21 cellular contexts compared by ENCODE assay signal in genomic region chr11:66231561-66231960, GRCh38. TPM values are rescaled to one million over a fixed set of nuclear protein-coding genes. Genes with fewer than 3 reads are reported as not detected.
DNase-seq lines count a peak whose midpoint lies in the region; ATAC-seq and TF ChIP-seq lines count a peak whose summit lies in the region.
"Had no signal": no experiment of that assay in that cellular context is flagged by ENCODE, and none has a peak within 500 bp of the region (broad histone marks: within the 10 kb centered on the region; RNA-seq: fewer than 3 reads in every experiment).

No MANE protein-coding gene starts in this region.

- no peaks in the 10 kb centered on the region for H3K4me1 ChIP-seq in naive thymus-derived CD4-positive, alpha-beta T cell (ENCODE audit: control insufficient read depth in 2 of 2, insufficient read depth in 2 of 2, low read length in 2 of 2)
- H3K4me1 ChIP-seq: breast epithelium, pancreas, right lobe of liver had no signal

- in situ Hi-C loops in GM13977 (cut with MboI; ENCODE audit: low pct_unique_long_range_greater_than_20kb, low sequenced_read_pairs, unreplicated experiment), result no loop called here

- CTCF ChIA-PET in naive thymus-derived CD4-positive, alpha-beta T cell (lab: Charles Lee), result interaction anchor here (1.5 kb wide), 1 partner anchor 9 kb away, joined by 5 read pairs; no protein-coding TSS in a partner anchor

- no peak for DNase-seq in activated T-cell treated with anti-CD3 and anti-CD28 coated beads, Interleukin-2, amount 50 U/mL, for 24 hours
- DNase-seq in activated T-cell treated with anti-CD3 and anti-CD28 coated beads, Interleukin-2, amount 50 U/mL, for 72 hours, result no peak
- peak; percentile 20 for DNase-seq in NCI-H1092 (lab: John Stamatoyannopoulos, UW)
- peak; percentile 90 for DNase-seq in NCI-H69 (lab: John Stamatoyannopoulos, UW)
- DNase-seq in naive thymus-derived CD4-positive, alpha-beta T cell, result no peak
- no peak for DNase-seq in GM13977 (ENCODE audit: low spot score)
- DNase-seq: activated T-cell treated with anti-CD3 and anti-CD28 coated beads, Interleukin-2, amount 50 U/mL, for 48 hours; dermis blood vessel endothelial cell; DMS79 treated with DMSO at 0.1 percent for 48 hours; foreskin fibroblast; hypothalamus; NCI-H1436; NCI-H510A treated with DMSO at 0.1 percent for 48 hours; pancreas; right lobe of liver had no signal

- H3K27ac Mint-ChIP-seq in activated T-cell treated with anti-CD3 and anti-CD28 coated beads, Interleukin-2, amount 50 U/mL, for 24 hours, result peak overlapping the region; percentile 16
- no peak overlapping the region for H3K27ac Mint-ChIP-seq in activated T-cell treated with anti-CD3 and anti-CD28 coated beads, Interleukin-2, amount 50 U/mL, for 72 hours
- peak overlapping the region in 5 of 9 donors; percentile 16 to 80 (median 59) for H3K27ac Mint-ChIP-seq in naive thymus-derived CD4-positive, alpha-beta T cell
- H3K27ac Mint-ChIP-seq: memory B cell had no signal

- peaks cover 22 to 94% (median 58%) of the 10 kb centered on the region in 3 experiments for H3K36me3 ChIP-seq in naive thymus-derived CD4-positive, alpha-beta T cell (ENCODE audit: control insufficient read depth in 2 of 3, insufficient read depth in 3 of 3, low read length in 3 of 3)
- H3K36me3 ChIP-seq: breast epithelium had no signal

- H3K4me3 Mint-ChIP-seq in activated T-cell treated with anti-CD3 and anti-CD28 coated beads, Interleukin-2, amount 50 U/mL, for 24 hours, result no peak overlapping the region
- H3K4me3 Mint-ChIP-seq in activated T-cell treated with anti-CD3 and anti-CD28 coated beads, Interleukin-2, amount 50 U/mL, for 72 hours, result no peak overlapping the region
- H3K4me3 Mint-ChIP-seq in naive thymus-derived CD4-positive, alpha-beta T cell, result no peak overlapping the region
- H3K4me3 Mint-ChIP-seq: CD14-positive monocyte, memory B cell had no signal

- no peaks in the 10 kb centered on the region for H3K27me3 ChIP-seq in naive thymus-derived CD4-positive, alpha-beta T cell (ENCODE audit: control insufficient read depth in 2 of 2, insufficient read depth in 2 of 2, low read length in 2 of 2)
- H3K27me3 ChIP-seq: breast epithelium, pancreas, right lobe of liver had no signal

- no peak for TF ChIP-seq CTCF in GM13977 (IDR thresholded peaks at IDR 0.05; ENCODE audit: extremely low read depth, insufficient read depth, missing control alignments)

- no peak overlapping the region for H3K27ac ChIP-seq in naive thymus-derived CD4-positive, alpha-beta T cell (ENCODE audit: low read depth, low read length)
- H3K27ac ChIP-seq: breast epithelium, pancreas, right lobe of liver, VCaP had no signal

- no peak for ATAC-seq in activated T-cell treated with anti-CD3 and anti-CD28 coated beads, Interleukin-2, amount 50 U/mL, for 72 hours (replicated peaks in 1 of 2)
- ATAC-seq in naive thymus-derived CD4-positive, alpha-beta T cell, result no peak
- ATAC-seq in GM21528 (IDR thresholded peaks at IDR 0.05; ENCODE audit: low FRiP score, unreplicated experiment) (no peak), GM19397 (IDR thresholded peaks at IDR 0.05; ENCODE audit: unreplicated experiment) (no peak)
- ATAC-seq: pancreas, right lobe of liver had no signal

- POLR2A ChIA-PET in naive thymus-derived CD4-positive, alpha-beta T cell (lab: Charles Lee), result interaction anchor here (1.0 kb wide), 1 partner anchor 58 kb away, joined by 3 read pairs; the partner anchor contains the start of gene YIF1A

- H3K9me3 ChIP-seq in naive thymus-derived CD4-positive, alpha-beta T cell (ENCODE audit: control insufficient read depth in 2 of 3, low read length in 3 of 3), result no peaks in the 10 kb centered on the region
- H3K9me3 ChIP-seq: breast epithelium, pancreas, right lobe of liver had no signal

- H3K4me3 ChIP-seq in naive thymus-derived CD4-positive, alpha-beta T cell (ENCODE audit: low read length), result no peak overlapping the region
- H3K4me3 ChIP-seq: breast epithelium, pancreas, right lobe of liver had no signal

- no peaks in the 10 kb centered on the region for H3K9me3 Mint-ChIP-seq in activated T-cell treated with anti-CD3 and anti-CD28 coated beads, Interleukin-2, amount 50 U/mL, for 24 hours
- H3K9me3 Mint-ChIP-seq in activated T-cell treated with anti-CD3 and anti-CD28 coated beads, Interleukin-2, amount 50 U/mL, for 72 hours, result no peaks in the 10 kb centered on the region
- H3K9me3 Mint-ChIP-seq in naive thymus-derived CD4-positive, alpha-beta T cell, result peaks cover 0 to 7% (median 0%) of the 10 kb centered on the region in 11 donors
- H3K9me3 Mint-ChIP-seq: CD14-positive monocyte, memory B cell had no signal

- peaks cover under 1% of the 10 kb centered on the region for H3K4me1 Mint-ChIP-seq in activated T-cell treated with anti-CD3 and anti-CD28 coated beads, Interleukin-2, amount 50 U/mL, for 24 hours (ENCODE audit: low read depth)
- H3K4me1 Mint-ChIP-seq in activated T-cell treated with anti-CD3 and anti-CD28 coated beads, Interleukin-2, amount 50 U/mL, for 72 hours (ENCODE audit: low read depth), result peaks cover 1% of the 10 kb centered on the region
- peaks cover 0 to 5% (median 0%) of the 10 kb centered on the region in 7 donors for H3K4me1 Mint-ChIP-seq in naive thymus-derived CD4-positive, alpha-beta T cell
- H3K4me1 Mint-ChIP-seq: CD14-positive monocyte, memory B cell had no signal

- no peaks in the 10 kb centered on the region for H3K27me3 Mint-ChIP-seq in activated T-cell treated with anti-CD3 and anti-CD28 coated beads, Interleukin-2, amount 50 U/mL, for 24 hours
- H3K27me3 Mint-ChIP-seq in activated T-cell treated with anti-CD3 and anti-CD28 coated beads, Interleukin-2, amount 50 U/mL, for 72 hours (ENCODE audit: low read depth), result no peaks in the 10 kb centered on the region
- no peaks in the 10 kb centered on the region for H3K27me3 Mint-ChIP-seq in naive thymus-derived CD4-positive, alpha-beta T cell
- H3K27me3 Mint-ChIP-seq: memory B cell had no signal

- intact Hi-C loops in naive thymus-derived CD4-positive, alpha-beta T cell (cut with micrococcal nuclease), result no loop called here

- H3K36me3 Mint-ChIP-seq in activated T-cell treated with anti-CD3 and anti-CD28 coated beads, Interleukin-2, amount 50 U/mL, for 24 hours (ENCODE audit: low read depth), result peaks cover 87% of the 10 kb centered on the region
- peaks cover 2 to 11% of the 10 kb centered on the region in 2 donors for H3K36me3 Mint-ChIP-seq in activated T-cell treated with anti-CD3 and anti-CD28 coated beads, Interleukin-2, amount 50 U/mL, for 72 hours (ENCODE audit: insufficient read depth in 2 of 2)
- peaks cover 8 to 64% (median 30%) of the 10 kb centered on the region in 5 donors for H3K36me3 Mint-ChIP-seq in naive thymus-derived CD4-positive, alpha-beta T cell

RNA-seq across cellular contexts. Expression of gene KLC2, which starts 25.9 kb away (rescaled TPM):
- 10 to 100 TPM; 51.9 to 54.8 TPM for total RNA-seq in activated T-cell treated with anti-CD3 and anti-CD28 coated beads, Interleukin-2, amount 50 U/mL, for 72 hours
- total RNA-seq in naive thymus-derived CD4-positive, alpha-beta T cell, result 10 to 100 TPM; 26.7 to 53.6 (median 41.5) TPM
- polyA plus RNA-seq in naive thymus-derived CD4-positive, alpha-beta T cell, result 1 to 10 TPM; 5.5 to 7.6 TPM

RNA-seq across cellular contexts. Expression of gene RAB1B, which starts 36.9 kb away (rescaled TPM):
- total RNA-seq in activated T-cell treated with anti-CD3 and anti-CD28 coated beads, Interleukin-2, amount 50 U/mL, for 72 hours, result 100 to 1,000 TPM; 127 to 139 TPM
- 100 to 1,000 TPM in 1 of 5 experiments, 10 to 100 TPM in 4; 60.6 to 151 (median 70.7) TPM for total RNA-seq in naive thymus-derived CD4-positive, alpha-beta T cell
- 10 to 100 TPM; 11.3 to 13.5 TPM for polyA plus RNA-seq in naive thymus-derived CD4-positive, alpha-beta T cell

RNA-seq across cellular contexts. Expression of gene CNIH2, which starts 46.4 kb away (rescaled TPM):
- total RNA-seq in activated T-cell treated with anti-CD3 and anti-CD28 coated beads, Interleukin-2, amount 50 U/mL, for 72 hours, result 1 to 10 TPM; 1.2 to 3.5 TPM
- 10 to 100 TPM in 1 of 5 experiments, 1 to 10 TPM in 4; 1.3 to 12.3 (median 2.9) TPM for total RNA-seq in naive thymus-derived CD4-positive, alpha-beta T cell
- polyA plus RNA-seq in naive thymus-derived CD4-positive, alpha-beta T cell, result not detected
- total RNA-seq: dermis blood vessel endothelial cell had no signal
- polyA plus RNA-seq: CD14-positive monocyte had no signal

RNA-seq across cellular contexts. Expression of gene YIF1A, which starts 57.4 kb away (rescaled TPM):
- total RNA-seq in activated T-cell treated with anti-CD3 and anti-CD28 coated beads, Interleukin-2, amount 50 U/mL, for 72 hours, result 10 to 100 TPM; 42.9 to 50.8 TPM
- total RNA-seq in naive thymus-derived CD4-positive, alpha-beta T cell, result 10 to 100 TPM; 25.0 to 66.2 (median 33.3) TPM
- 10 to 100 TPM; 49.3 to 49.5 TPM for polyA plus RNA-seq in naive thymus-derived CD4-positive, alpha-beta T cell

Comparison
In these comparisons a context has a peak if more than half of its experiments do, and no peak if none do; other contexts are left out.
1. DNase-seq: peak in NCI-H1092 (single experiment) and NCI-H69 (single experiment); none in activated T-cell treated with anti-CD3 and anti-CD28 coated beads, Interleukin-2, amount 50 U/mL, for 24 hours (single experiment), activated T-cell treated with anti-CD3 and anti-CD28 coated beads, Interleukin-2, amount 50 U/mL, for 72 hours (0 of 2), naive thymus-derived CD4-positive, alpha-beta T cell (0 of 9) and GM13977 (single experiment).